15 cellular contexts compared by ENCODE assay signal in genomic region chr21:38486221-38486620, GRCh38. TPM values are rescaled to one million over a fixed set of nuclear protein-coding genes. Genes with fewer than 3 reads are reported as not detected.
A peak's percentile ranks its signal among the peaks of the same experiment; 100 is the strongest.
DNase-seq lines count a peak whose midpoint lies in the region; FAIRE-seq and TF ChIP-seq lines count a peak whose summit lies in the region.
"Had no signal": no experiment of that assay in that cellular context is flagged by ENCODE, and none has a peak within 500 bp of the region (broad histone marks: within the 10 kb centered on the region; RNA-seq: fewer than 3 reads in every experiment).

No MANE protein-coding gene starts in this region.

- H3K4me1 Mint-ChIP-seq in HFFc6 (ENCODE audit: low read depth), result peaks cover 23% of the 10 kb centered on the region

- no peaks in the 10 kb centered on the region for H3K27me3 ChIP-seq in fibroblast of lung (ENCODE audit: control insufficient read depth, insufficient read depth, low read length)
- H3K27me3 ChIP-seq: sigmoid colon had no signal

- H3K9ac ChIP-seq in fibroblast of lung (ENCODE audit: insufficient read depth, low read length), result no peak overlapping the region

- no peaks in the 10 kb centered on the region for H3K36me3 ChIP-seq in fibroblast of lung (ENCODE audit: control insufficient read depth, insufficient read depth, low read length)
- H3K36me3 ChIP-seq: sigmoid colon had no signal

- H4K20me1 ChIP-seq in fibroblast of lung (ENCODE audit: control insufficient read depth, extremely low read depth, insufficient read depth, low read length), result no peaks in the 10 kb centered on the region

- FAIRE-seq in urothelium cell line (lab: Jason Lieb, UNC), result no peak
- FAIRE-seq: TTC549 had no signal

- no peaks in the 10 kb centered on the region for H3K36me3 Mint-ChIP-seq in HFFc6 (ENCODE audit: low read depth)
- H3K36me3 Mint-ChIP-seq: brain, mesothelial cell of epicardium had no signal

- TF ChIP-seq CTCF in HFFc6 (IDR thresholded peaks at IDR 0.05) (no peak), fibroblast of lung (conservative IDR thresholded peaks at IDR 0.05 in 1 of 2, IDR thresholded peaks at IDR 0.05 in 1 of 2; ENCODE audit: low read depth in 1 of 2, low read length in 2 of 2) (no peak), GM13977 (IDR thresholded peaks at IDR 0.05; ENCODE audit: extremely low read depth, insufficient read depth, missing control alignments) (no peak)

- H2AFZ ChIP-seq in fibroblast of lung (ENCODE audit: low read length), result no peak overlapping the region

- H3K79me2 ChIP-seq in fibroblast of lung (ENCODE audit: control insufficient read depth, insufficient read depth, low read length), result no peaks in the 10 kb centered on the region

- no peaks in the 10 kb centered on the region for H3K9me3 ChIP-seq in fibroblast of lung (ENCODE audit: control insufficient read depth, insufficient read depth, low read depth, low read length)
- H3K9me3 ChIP-seq: sigmoid colon had no signal

- no peaks in the 10 kb centered on the region for H3K9me3 Mint-ChIP-seq in HFFc6
- H3K9me3 Mint-ChIP-seq: mesothelial cell of epicardium had no signal

- no peak overlapping the region for H3K4me2 ChIP-seq in fibroblast of lung (ENCODE audit: extremely low read depth, insufficient read depth, low read length)

- no peak overlapping the region for H3K4me3 ChIP-seq in fibroblast of lung (replicated peaks in 1 of 4; ENCODE audit: control extremely low read depth in 1 of 4, insufficient read depth in 1 of 4, low read depth in 3 of 4, low read length in 4 of 4)
- no peak overlapping the region for H3K4me3 ChIP-seq in skeletal muscle cell (ENCODE audit: low read depth, low read length)
- H3K4me3 ChIP-seq: sigmoid colon had no signal

- DNase-seq in HFFc6 (peak; percentile 80), SHP77 (lab: John Stamatoyannopoulos, UW) (peak; percentile 61 to 70), fibroblast of lung (ENCODE audit: low read depth in 2 of 2) (peak; percentile 31 to 96), skeletal muscle cell (ENCODE audit: low read depth) (peak; percentile 85), RPMI8226 (no peak), putamen (ENCODE audit: low spot score) (no peak), urothelium cell line (ENCODE audit: low spot score) (no peak), GM13977 (ENCODE audit: low spot score) (no peak)
- DNase-seq: DND-41, NCI-H1694 treated with DMSO at 0.1 percent for 48 hours, sigmoid colon had no signal

- no peak overlapping the region for H3K27ac ChIP-seq in fibroblast of lung (ENCODE audit: insufficient read depth, low read length)
- H3K27ac ChIP-seq: sigmoid colon had no signal

- in situ Hi-C loops in GM13977 (cut with MboI; ENCODE audit: low pct_unique_long_range_greater_than_20kb, low sequenced_read_pairs, unreplicated experiment), result no loop called here

- H3K4me3 Mint-ChIP-seq in HFFc6, result peak overlapping the region; percentile 5; the same call in 1 of the 2 replicates
- H3K4me3 Mint-ChIP-seq: brain, mesothelial cell of epicardium had no signal

- H3K27me3 Mint-ChIP-seq in HFFc6 (ENCODE audit: insufficient read depth), result peaks cover 5% of the 10 kb centered on the region

- H3K4me1 ChIP-seq in fibroblast of lung (ENCODE audit: control insufficient read depth, extremely low read depth, insufficient read depth, low read length), result no peaks in the 10 kb centered on the region

- peak overlapping the region; percentile 44; the same call in 1 of the 2 replicates for H3K27ac Mint-ChIP-seq in HFFc6
- H3K27ac Mint-ChIP-seq: mesothelial cell of epicardium had no signal

RNA-seq across cellular contexts. Expression of gene ERG, which starts 12.1 kb away (rescaled TPM):
- total RNA-seq in HFFc6 (2021; fragmentation: NEBNext Ultra II Directional; extraction: Animal tissue kit (Norgen Biotek cat#: 25700)), result not detected
- under 0.01 and 0.26 TPM in 2 replicates for total RNA-seq in fibroblast of lung
- 0.14 TPM in 1 of 2 replicates, not detected in the other for polyA plus RNA-seq in fibroblast of lung
- polyA plus RNA-seq in fibroblast of lung (2012), result 0.16 TPM in 1 of 2 replicates, not detected in the other
- polyA minus RNA-seq in fibroblast of lung (ENCODE audit: low replicate concordance), result not detected in 2 replicates
- total RNA-seq: OCI-LY7 had no signal

Comparison
In these comparisons a context has a peak if more than half of its experiments do, and no peak if none do; other contexts are left out.
1. DNase-seq: peak in HFFc6 (single experiment), SHP77 (2 of 2), fibroblast of lung (2 of 2) and skeletal muscle cell (single experiment); none in RPMI8226 (single experiment), putamen (single experiment), urothelium cell line (single experiment) and GM13977 (single experiment).